Comparison of ENCODE assay signal across 20 cellular contexts in the genomic region with DNA sequence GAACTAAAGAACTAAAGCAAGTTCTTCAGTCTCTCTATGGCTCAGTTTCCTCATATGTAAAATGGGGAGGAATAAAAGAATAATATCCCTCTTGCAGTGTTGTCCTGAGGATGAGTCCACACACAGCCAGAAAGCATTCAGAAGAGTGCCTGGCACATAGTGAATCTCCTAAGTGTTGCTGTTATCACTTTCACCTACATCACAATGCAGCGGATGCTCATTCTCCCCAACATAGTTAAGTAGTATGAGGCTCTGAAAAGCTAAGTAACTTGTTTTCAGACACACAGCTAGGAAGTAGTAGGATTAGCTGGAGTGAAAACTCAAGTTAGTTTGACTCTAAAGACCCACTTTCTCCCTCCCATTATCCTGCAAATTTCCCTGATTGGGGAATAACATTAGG. TPM values are rescaled to one million over a fixed set of nuclear protein-coding genes. Genes with fewer than 3 reads are reported as not detected.
DNase-seq lines count a peak whose midpoint lies in the region; ATAC-seq and TF ChIP-seq lines count a peak whose summit lies in the region.
"Had no signal": no experiment of that assay in that cellular context is flagged by ENCODE, and none has a peak within 500 bp of the region (broad histone marks: within the 10 kb centered on the region; RNA-seq: fewer than 3 reads in every experiment).

No MANE protein-coding gene starts in this region.

- dilution Hi-C loops in IMR-90 (cut with HindIII; ENCODE audit: low sequenced_read_pairs, unreplicated experiment), result no loop called here

- BruUV-seq in IMR-90 (replicated peaks; lab: Mats Ljungman, UMichigan), result no TSS peak

- no peak overlapping the region for H4K5ac ChIP-seq in IMR-90 (ENCODE audit: low read depth, low read length)

- no peak for TF ChIP-seq POLR2A in IMR-90 (IDR thresholded peaks at IDR 0.05; ENCODE audit: low read depth, low read length)

- no CpG with 5 or more reads among the region's 1 CpG for WGBS in IMR-90 (ENCODE audit: extremely low coverage in 2 of 2, insufficient read length in 1 of 2), 2 experiments

- H3K36me3 Mint-ChIP-seq in activated naive CD4-positive, alpha-beta T cell treated with anti-CD3 and anti-CD28 coated beads for 36 hours (ENCODE audit: low read depth), result no peaks in the 10 kb centered on the region
- peaks cover 2% of the 10 kb centered on the region for H3K36me3 Mint-ChIP-seq in activated naive CD8-positive, alpha-beta T cell treated with anti-CD3 and anti-CD28 coated beads for 36 hours
- no peaks in the 10 kb centered on the region for H3K36me3 Mint-ChIP-seq in stimulated activated effector memory CD8-positive, alpha-beta T cell treated with anti-CD3 and anti-CD28 coated beads, Interleukin-12 subunit alpha, Interleukin-12 subunit beta, amount 100 ng/mL, for 72 hours

- H2AK5ac ChIP-seq in IMR-90 (ENCODE audit: low read depth, low read length), result no peak overlapping the region

- no peaks in the 10 kb centered on the region for H3K79me1 ChIP-seq in IMR-90 (ENCODE audit: low read depth in 1 of 2, low read length in 2 of 2)

- H3K27ac Mint-ChIP-seq in activated naive CD4-positive, alpha-beta T cell treated with anti-CD3 and anti-CD28 coated beads for 36 hours, result no peak overlapping the region
- H3K27ac Mint-ChIP-seq in activated naive CD8-positive, alpha-beta T cell treated with anti-CD3 and anti-CD28 coated beads for 36 hours, result peak overlapping the region; percentile 4
- no peak overlapping the region for H3K27ac Mint-ChIP-seq in stimulated activated effector memory CD8-positive, alpha-beta T cell treated with anti-CD3 and anti-CD28 coated beads, Interleukin-12 subunit alpha, Interleukin-12 subunit beta, amount 100 ng/mL, for 72 hours
- H3K27ac Mint-ChIP-seq: nephron had no signal

- in situ Hi-C loops in IMR-90 (cut with MboI; ENCODE audit: low sequenced_read_pairs), result no loop called here

- no peak overlapping the region for H3K4me3 Mint-ChIP-seq in activated naive CD4-positive, alpha-beta T cell treated with anti-CD3 and anti-CD28 coated beads for 36 hours
- H3K4me3 Mint-ChIP-seq in activated naive CD8-positive, alpha-beta T cell treated with anti-CD3 and anti-CD28 coated beads for 36 hours, result no peak overlapping the region
- H3K4me3 Mint-ChIP-seq in stimulated activated effector memory CD8-positive, alpha-beta T cell treated with anti-CD3 and anti-CD28 coated beads, Interleukin-12 subunit alpha, Interleukin-12 subunit beta, amount 100 ng/mL, for 72 hours, result peak overlapping the region; percentile 10
- H3K4me3 Mint-ChIP-seq: nephron had no signal

- H3K56ac ChIP-seq in IMR-90 (ENCODE audit: extremely low read depth, insufficient read depth, low read length), result no peak overlapping the region

- H3K9me3 Mint-ChIP-seq in activated naive CD4-positive, alpha-beta T cell treated with anti-CD3 and anti-CD28 coated beads for 36 hours, result no peaks in the 10 kb centered on the region
- peaks cover 1% of the 10 kb centered on the region for H3K9me3 Mint-ChIP-seq in activated naive CD8-positive, alpha-beta T cell treated with anti-CD3 and anti-CD28 coated beads for 36 hours
- no peaks in the 10 kb centered on the region for H3K9me3 Mint-ChIP-seq in stimulated activated effector memory CD8-positive, alpha-beta T cell treated with anti-CD3 and anti-CD28 coated beads, Interleukin-12 subunit alpha, Interleukin-12 subunit beta, amount 100 ng/mL, for 72 hours
- H3K9me3 Mint-ChIP-seq: nephron had no signal

- H3K4me1 ChIP-seq in IMR-90 (ENCODE audit: control insufficient read depth, insufficient read depth, low read length), result peaks cover 16% of the 10 kb centered on the region

- intact Hi-C loops in activated naive CD4-positive, alpha-beta T cell treated with anti-CD3 and anti-CD28 coated beads for 36 hours (cut with micrococcal nuclease), result loop anchor here (1.0 kb wide), 1 partner anchor 8 kb away; no protein-coding TSS in a partner anchor
- intact Hi-C loops in IMR-90 (cut with micrococcal nuclease), result no loop called here

- no peak overlapping the region for H2AK9ac ChIP-seq in IMR-90 (replicated peaks; ENCODE audit: low read depth, low read length, poor library complexity)

- no peak overlapping the region for H3K27ac ChIP-seq in IMR-90 (ENCODE audit: insufficient read depth, low read length)
- H3K27ac ChIP-seq: coronary artery, thoracic aorta had no signal

- H3K23ac ChIP-seq in IMR-90 (ENCODE audit: low read depth, low read length), result no peak overlapping the region

- no peak for TF ChIP-seq CTCF in IMR-90 (conservative IDR thresholded peaks at IDR 0.05; ENCODE audit: low read depth, low read length)

- peaks cover 73% of the 10 kb centered on the region for H3K4me1 Mint-ChIP-seq in activated naive CD4-positive, alpha-beta T cell treated with anti-CD3 and anti-CD28 coated beads for 36 hours (ENCODE audit: low read depth)
- H3K4me1 Mint-ChIP-seq in activated naive CD8-positive, alpha-beta T cell treated with anti-CD3 and anti-CD28 coated beads for 36 hours, result peaks cover 62% of the 10 kb centered on the region
- peaks cover 42% of the 10 kb centered on the region for H3K4me1 Mint-ChIP-seq in stimulated activated effector memory CD8-positive, alpha-beta T cell treated with anti-CD3 and anti-CD28 coated beads, Interleukin-12 subunit alpha, Interleukin-12 subunit beta, amount 100 ng/mL, for 72 hours

- H2BK5ac ChIP-seq in IMR-90 (ENCODE audit: low read depth, low read length, poor library complexity, severe bottlenecking), result no peak overlapping the region

- TF ChIP-seq RAD21 in IMR-90 (IDR thresholded peaks at IDR 0.05; ENCODE audit: low read length), result no peak

- CTCF ChIA-PET in activated naive CD4-positive, alpha-beta T cell treated with anti-CD3 and anti-CD28 coated beads for 36 hours (lab: Charles Lee), result interaction anchor here (0.6 to 4.6 kb wide), 8 partner anchors 7 to 104 kb away, joined by 3 to 33 read pairs (median 4); no protein-coding TSS in a partner anchor
- CTCF ChIA-PET in IMR-90 (lab: Yijun Ruan, JAX), result interaction anchor here (1.0 kb wide), 1 partner anchor 8 kb away, joined by 3 read pairs; no protein-coding TSS in a partner anchor

- H4K91ac ChIP-seq in IMR-90 (ENCODE audit: insufficient read depth, low read depth, low read length), result no peak overlapping the region

- no peak overlapping the region for H3K14ac ChIP-seq in IMR-90 (replicated peaks; ENCODE audit: low read depth, low read length)

- H3K27me3 Mint-ChIP-seq in activated naive CD4-positive, alpha-beta T cell treated with anti-CD3 and anti-CD28 coated beads for 36 hours (ENCODE audit: low read depth), result no peaks in the 10 kb centered on the region
- no peaks in the 10 kb centered on the region for H3K27me3 Mint-ChIP-seq in activated naive CD8-positive, alpha-beta T cell treated with anti-CD3 and anti-CD28 coated beads for 36 hours

- no peak overlapping the region for H4K8ac ChIP-seq in IMR-90 (ENCODE audit: low read depth in 2 of 2, low read length in 2 of 2)

- H3K9ac ChIP-seq in IMR-90 (ENCODE audit: low read depth, low read length), result no peak overlapping the region

- peaks cover 2% of the 10 kb centered on the region; the same call in 1 of the 2 replicates for H3K27me3 ChIP-seq in IMR-90 (ENCODE audit: control insufficient read depth, insufficient read depth, low read length)
- H3K27me3 ChIP-seq: Peyer's patch had no signal

- peaks cover 18% of the 10 kb centered on the region for H3K9me1 ChIP-seq in IMR-90 (ENCODE audit: insufficient read depth, low read length)

- H2BK15ac ChIP-seq in IMR-90 (ENCODE audit: low read depth, low read length), result 0 out of 3 replicates have a peak overlapping the region, but pooled peaks have one; percentile 2

- no peak overlapping the region for H3K18ac ChIP-seq in IMR-90 (ENCODE audit: low read depth, low read length)

- no peak for ATAC-seq in IMR-90 (ENCODE audit: low read depth)
- no peak for ATAC-seq in stimulated activated effector memory CD8-positive, alpha-beta T cell treated with anti-CD3 and anti-CD28 coated beads, Interleukin-12 subunit alpha, Interleukin-12 subunit beta, amount 100 ng/mL, for 72 hours
- ATAC-seq in HG03354 (IDR thresholded peaks at IDR 0.05; ENCODE audit: poor library complexity, severe bottlenecking, unreplicated experiment), result no peak
- ATAC-seq: left colon had no signal

- H3K9me3 ChIP-seq in IMR-90 (ENCODE audit: control insufficient read depth, insufficient read depth, low read length), result no peaks in the 10 kb centered on the region
- H3K9me3 ChIP-seq: Peyer's patch, thoracic aorta had no signal

- H4K20me1 ChIP-seq in IMR-90 (ENCODE audit: insufficient read depth, low read length), result no peaks in the 10 kb centered on the region

- POLR2A ChIA-PET in IMR-90 (lab: Charles Lee; ENCODE audit: unreplicated experiment), result no interaction called here

- no peak overlapping the region for H3K4ac ChIP-seq in IMR-90 (ENCODE audit: low read depth, low read length)

- DNase-seq in activated naive CD4-positive, alpha-beta T cell treated with anti-CD3 and anti-CD28 coated beads for 36 hours, result peak; percentile 50
- DNase-seq in activated naive CD4-positive, alpha-beta T cell treated with Interleukin-2 at 50 U/mL for 16 hours, result no peak
- DNase-seq in IMR-90 (no peak), kidney glomerular epithelial cell (lab: John Stamatoyannopoulos, UW) (no peak)
- no peak for DNase-seq in activated naive CD8-positive, alpha-beta T cell treated with anti-CD3 and anti-CD28 coated beads for 36 hours
- DNase-seq in stimulated activated effector memory CD8-positive, alpha-beta T cell treated with anti-CD3 and anti-CD28 coated beads, Interleukin-12 subunit alpha, Interleukin-12 subunit beta, amount 100 ng/mL, for 72 hours (ENCODE audit: low spot score in 2 of 2), result peak in 1 of 2 donors; percentile 46
- DNase-seq: activated CD4-positive, CD25-positive, alpha-beta regulatory T cell treated with anti-CD3 and anti-CD28 coated beads, Interleukin-2, amount 50 U/mL, for 72 hours; COR-L47; DND-41; glutamatergic neuron; KBM-7; left colon; mesenchymal stem cell; NCI-H187; NCI-H2227 treated with DMSO at 0.1 percent for 48 hours; Peyer's patch had no signal

- no peak overlapping the region for H2BK120ac ChIP-seq in IMR-90 (ENCODE audit: low read depth, low read length)

- H3K4me2 ChIP-seq in IMR-90 (ENCODE audit: low read depth, low read length), result no peak overlapping the region

- no peak overlapping the region for H2BK20ac ChIP-seq in IMR-90 (ENCODE audit: low read depth, low read length)

- H3K4me3 ChIP-seq in IMR-90 (ENCODE audit: insufficient read depth, low read depth, low read length), result no peak overlapping the region
- H3K4me3 ChIP-seq: coronary artery, Peyer's patch, thoracic aorta had no signal

- no peak overlapping the region for H2AFZ ChIP-seq in IMR-90 (replicated peaks; ENCODE audit: low read length, poor library complexity)

- no peaks in the 10 kb centered on the region for H3K36me3 ChIP-seq in IMR-90 (ENCODE audit: control insufficient read depth, insufficient read depth, low read length)
- H3K36me3 ChIP-seq: Peyer's patch, thoracic aorta had no signal

TF ChIP-seq in IMR-90, 13 proteins besides CTCF, POLR2A, EP300 and RAD21 (continues in another document):
- no peak for TF ChIP-seq CHD1 (IDR thresholded peaks at IDR 0.05; ENCODE audit: low read depth, low read length)

RNA-seq across cellular contexts. Expression of a gene that starts 9.1 kb away (rescaled TPM):
- 10 to 100 TPM; 49.9 to 52.2 TPM for total RNA-seq in activated naive CD4-positive, alpha-beta T cell treated with anti-CD3 and anti-CD28 coated beads for 36 hours
- total RNA-seq in IMR-90 (2012; rRNA removed), result 46.7 and 52.3 TPM in 2 replicates
- 13.7 and 17.3 TPM in 2 replicates for polyA plus RNA-seq in IMR-90 (2012; rRNA removed)
- 6.2 and 15.2 TPM in 2 replicates for polyA plus RNA-seq in IMR-90 (2012; cell fraction: cytosol; rRNA removed)
- polyA plus RNA-seq in IMR-90 (2012; cell fraction: nucleus; rRNA removed; ENCODE audit: low replicate concordance), result 23.8 and 84.1 TPM in 2 replicates
- total RNA-seq in activated naive CD8-positive, alpha-beta T cell treated with anti-CD3 and anti-CD28 coated beads for 36 hours, result 10 to 100 TPM; 42.2 to 46.0 TPM
